8 cellular contexts compared by ENCODE assay signal in the genomic region with DNA sequence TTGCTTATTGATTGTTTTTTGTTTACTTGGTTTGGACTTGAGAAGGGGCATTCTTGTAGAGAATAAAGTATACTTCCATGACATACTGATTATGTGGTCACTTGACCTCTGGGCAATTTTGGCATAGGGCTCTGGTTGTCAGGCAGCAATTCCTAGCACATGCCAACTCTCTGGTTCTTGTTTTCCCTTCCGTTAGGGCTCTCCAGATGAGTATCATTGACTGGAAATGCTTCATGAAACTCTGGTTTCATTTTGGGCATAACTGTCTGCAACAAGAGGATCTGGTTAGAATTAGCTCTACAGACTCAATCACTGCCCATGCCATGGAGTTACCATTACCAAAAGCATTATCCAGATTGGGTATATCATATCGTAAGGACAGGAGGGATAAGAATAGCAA.
"Had no signal": no experiment of that assay in that cellular context is flagged by ENCODE, and none has a peak within 500 bp of the region (broad histone marks: within the 10 kb centered on the region; RNA-seq: fewer than 3 reads in every experiment).

No MANE protein-coding gene starts in this region.

- H3K36me3 ChIP-seq: HAP-1 had no signal

- H3K4me3 Mint-ChIP-seq: HFFc6 had no signal

- H3K4me3 ChIP-seq: GM23248, HAP-1, K562 had no signal

- H3K4me1 ChIP-seq: HAP-1 had no signal

- H3K9me3 ChIP-seq: HAP-1 had no signal

- DNase-seq: GM23248, GOT3, H7, HFFc6, IMR-90 had no signal

- ATAC-seq: HCT116, K562 had no signal

- H3K27ac Mint-ChIP-seq: HFFc6 had no signal

- H3K27ac ChIP-seq: GM23248 had no signal
